Comparison of ENCODE assay signal across 32 cellular contexts in the genomic region with DNA sequence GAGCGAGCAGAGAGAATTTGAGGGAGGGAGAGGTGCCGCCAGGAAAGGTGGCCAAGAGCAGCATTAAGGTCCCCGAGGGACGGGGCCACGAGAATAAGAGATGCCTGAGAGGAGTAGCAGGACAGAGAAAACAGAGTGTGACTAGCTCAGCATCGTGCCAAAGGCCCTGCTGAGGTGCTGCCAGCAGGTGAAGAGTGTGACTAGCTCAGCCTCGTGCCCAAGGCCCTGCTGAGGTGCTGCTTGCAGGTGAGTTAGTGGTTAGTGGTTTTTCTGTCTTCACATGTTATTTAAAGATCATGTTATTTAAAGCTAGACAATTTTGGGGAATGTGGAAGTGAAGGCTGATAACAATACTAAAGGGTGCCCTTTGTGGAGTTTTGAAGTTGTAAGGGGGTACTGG.
"Had no signal": no experiment of that assay in that cellular context is flagged by ENCODE, and none has a peak within 500 bp of the region (broad histone marks: within the 10 kb centered on the region; RNA-seq: fewer than 3 reads in every experiment).

No MANE protein-coding gene starts in this region.

- H3K9me3 ChIP-seq: ascending aorta, breast epithelium, colonic mucosa, esophagus squamous epithelium, gastroesophageal sphincter, heart right ventricle had no signal

- DNase-seq: activated B cell treated with CpG ODN at 0.5 μM for 24 hours; activated CD4-positive, alpha-beta memory T cell treated with anti-CD3 and anti-CD28 coated beads for 36 hours; activated CD4-positive, alpha-beta T cell treated with anti-CD3 and anti-CD28 coated beads for 36 hours; activated CD4-positive, alpha-beta T cell treated with anti-CD3 and anti-CD28 coated beads, Interleukin-2, amount 10 ng/mL, durations not matched to agents 24 days and 14 days; activated CD4-positive, CD25-positive, alpha-beta regulatory T cell treated with anti-CD3 and anti-CD28 coated beads, Interleukin-2, amount 50 U/mL, for 72 hours; activated CD8-positive, alpha-beta memory T cell treated with anti-CD3 and anti-CD28 coated beads, Interleukin-2, amount 10 ng/mL, durations not matched to agents 7 days and 5 days; activated CD8-positive, alpha-beta memory T cell treated with anti-CD3 and anti-CD28 coated beads, Interleukin-2, amount 50 U/mL, for 4 hours; activated CD8-positive, alpha-beta T cell treated with anti-CD3 and anti-CD28 coated beads, Interleukin-2, amount 10 ng/mL, durations not matched to agents 7 days and 5 days; activated gamma-delta T cell; activated naive CD4-positive, alpha-beta T cell; activated naive CD4-positive, alpha-beta T cell treated with anti-CD3 and anti-CD28 coated beads, Interleukin-2, amount 10 ng/mL, durations not matched to agents 7 days and 5 days; activated naive CD8-positive, alpha-beta T cell treated with anti-CD3 and anti-CD28 coated beads, Interleukin-2, amount 10 ng/mL, durations not matched to agents 7 days and 5 days; activated T-cell treated with anti-CD3 and anti-CD28 coated beads, Interleukin-2, amount 50 U/mL, for 1 hour; activated T-cell treated with anti-CD3 and anti-CD28 coated beads, Interleukin-2, amount 50 U/mL, for 72 hours; central memory CD4-positive, alpha-beta T cell; cerebellar nuclear complex; colonic mucosa; effector CD8-positive, alpha-beta T cell; esophagus squamous epithelium; foreskin melanocyte; heart right ventricle; T-helper 17 cell; T1000; WERI-Rb-1 had no signal

- H3K9me3 Mint-ChIP-seq: activated CD4-positive, alpha-beta T cell treated with anti-CD3 and anti-CD28 coated beads, Interleukin-2, amount 10 ng/mL, durations not matched to agents 24 days and 14 days had no signal

- H3K27ac Mint-ChIP-seq: activated B cell treated with CpG ODN at 0.5 μM for 24 hours; activated CD4-positive, alpha-beta memory T cell treated with anti-CD3 and anti-CD28 coated beads for 36 hours; activated CD4-positive, alpha-beta T cell treated with anti-CD3 and anti-CD28 coated beads for 36 hours; activated CD4-positive, alpha-beta T cell treated with anti-CD3 and anti-CD28 coated beads, Interleukin-2, amount 10 ng/mL, durations not matched to agents 24 days and 14 days; activated CD8-positive, alpha-beta memory T cell treated with anti-CD3 and anti-CD28 coated beads, Interleukin-2, amount 10 ng/mL, durations not matched to agents 7 days and 5 days; activated CD8-positive, alpha-beta T cell treated with anti-CD3 and anti-CD28 coated beads, Interleukin-2, amount 10 ng/mL, durations not matched to agents 7 days and 5 days; activated naive CD4-positive, alpha-beta T cell treated with anti-CD3 and anti-CD28 coated beads, Interleukin-2, amount 10 ng/mL, durations not matched to agents 7 days and 5 days; activated naive CD8-positive, alpha-beta T cell treated with anti-CD3 and anti-CD28 coated beads, Interleukin-2, amount 10 ng/mL, durations not matched to agents 7 days and 5 days; activated T-cell treated with anti-CD3 and anti-CD28 coated beads, Interleukin-2, amount 50 U/mL, for 72 hours; T-helper 17 cell; T-helper 2 cell treated with Interferon-gamma antibody and Interleukin-4, amounts not matched to agents 5 μg/mL and 100 μg/mL, for 36 hours had no signal

- ATAC-seq: activated CD4-positive, alpha-beta T cell treated with anti-CD3 and anti-CD28 coated beads for 36 hours; activated CD8-positive, alpha-beta memory T cell treated with anti-CD3 and anti-CD28 coated beads, Interleukin-2, amount 10 ng/mL, durations not matched to agents 7 days and 5 days; activated CD8-positive, alpha-beta T cell treated with anti-CD3 and anti-CD28 coated beads, Interleukin-2, amount 10 ng/mL, durations not matched to agents 7 days and 5 days; activated naive CD4-positive, alpha-beta T cell treated with anti-CD3 and anti-CD28 coated beads, Interleukin-2, amount 50 U/mL, for 72 hours; activated T-cell treated with anti-CD3 and anti-CD28 coated beads, Interleukin-2, amount 50 U/mL, for 72 hours; gastroesophageal sphincter; heart right ventricle; T-helper 17 cell had no signal

- H3K4me1 Mint-ChIP-seq: activated B cell treated with CpG ODN at 0.5 μM for 24 hours; activated CD4-positive, alpha-beta T cell treated with anti-CD3 and anti-CD28 coated beads for 36 hours; activated CD4-positive, alpha-beta T cell treated with anti-CD3 and anti-CD28 coated beads, Interleukin-2, amount 10 ng/mL, durations not matched to agents 24 days and 14 days; activated CD8-positive, alpha-beta memory T cell treated with anti-CD3 and anti-CD28 coated beads, Interleukin-2, amount 10 ng/mL, durations not matched to agents 7 days and 5 days; activated naive CD4-positive, alpha-beta T cell treated with anti-CD3 and anti-CD28 coated beads, Interleukin-2, amount 10 ng/mL, durations not matched to agents 7 days and 5 days; activated naive CD8-positive, alpha-beta T cell treated with anti-CD3 and anti-CD28 coated beads, Interleukin-2, amount 10 ng/mL, durations not matched to agents 7 days and 5 days; T-helper 17 cell had no signal

- H3K36me3 ChIP-seq: ascending aorta, breast epithelium, cardiac muscle cell, colonic mucosa, esophagus squamous epithelium, gastroesophageal sphincter, heart right ventricle, WERI-Rb-1 had no signal

- H3K4me1 ChIP-seq: ascending aorta, breast epithelium, colonic mucosa, gastroesophageal sphincter, heart right ventricle had no signal

- H3K4me3 ChIP-seq: ascending aorta, breast epithelium, cardiac muscle cell, colonic mucosa, esophagus squamous epithelium, gastroesophageal sphincter, heart right ventricle had no signal

- H3K27ac ChIP-seq: ascending aorta, breast epithelium, cardiac muscle cell, colonic mucosa, epithelial cell of prostate, esophagus squamous epithelium, gastroesophageal sphincter, heart right ventricle, WERI-Rb-1 had no signal

- H3K27me3 ChIP-seq: ascending aorta, breast epithelium, cardiac muscle cell, colonic mucosa, esophagus squamous epithelium, gastroesophageal sphincter, heart right ventricle had no signal

- H3K4me3 Mint-ChIP-seq: activated B cell treated with CpG ODN at 0.5 μM for 24 hours; activated CD4-positive, alpha-beta memory T cell treated with anti-CD3 and anti-CD28 coated beads for 36 hours; activated CD4-positive, alpha-beta T cell treated with anti-CD3 and anti-CD28 coated beads for 36 hours; activated CD4-positive, alpha-beta T cell treated with anti-CD3 and anti-CD28 coated beads, Interleukin-2, amount 10 ng/mL, durations not matched to agents 24 days and 14 days; activated CD8-positive, alpha-beta memory T cell treated with anti-CD3 and anti-CD28 coated beads, Interleukin-2, amount 10 ng/mL, durations not matched to agents 7 days and 5 days; activated CD8-positive, alpha-beta T cell treated with anti-CD3 and anti-CD28 coated beads, Interleukin-2, amount 10 ng/mL, durations not matched to agents 7 days and 5 days; activated naive CD4-positive, alpha-beta T cell treated with anti-CD3 and anti-CD28 coated beads, Interleukin-2, amount 10 ng/mL, durations not matched to agents 7 days and 5 days; activated naive CD8-positive, alpha-beta T cell treated with anti-CD3 and anti-CD28 coated beads, Interleukin-2, amount 10 ng/mL, durations not matched to agents 7 days and 5 days; activated T-cell treated with anti-CD3 and anti-CD28 coated beads, Interleukin-2, amount 50 U/mL, for 72 hours; brain; T-helper 17 cell; T-helper 2 cell treated with Interferon-gamma antibody and Interleukin-4, amounts not matched to agents 5 μg/mL and 100 μg/mL, for 36 hours had no signal

- H3K36me3 Mint-ChIP-seq: activated CD4-positive, alpha-beta memory T cell treated with anti-CD3 and anti-CD28 coated beads for 36 hours; activated CD8-positive, alpha-beta memory T cell treated with anti-CD3 and anti-CD28 coated beads, Interleukin-2, amount 10 ng/mL, durations not matched to agents 7 days and 5 days; activated naive CD4-positive, alpha-beta T cell treated with anti-CD3 and anti-CD28 coated beads, Interleukin-2, amount 10 ng/mL, durations not matched to agents 7 days and 5 days; activated naive CD8-positive, alpha-beta T cell treated with anti-CD3 and anti-CD28 coated beads, Interleukin-2, amount 10 ng/mL, durations not matched to agents 7 days and 5 days; brain had no signal

- H3K27me3 Mint-ChIP-seq: activated B cell treated with CpG ODN at 0.5 μM for 24 hours; activated CD4-positive, alpha-beta memory T cell treated with anti-CD3 and anti-CD28 coated beads for 36 hours; activated CD4-positive, alpha-beta T cell treated with anti-CD3 and anti-CD28 coated beads for 36 hours; activated CD4-positive, alpha-beta T cell treated with anti-CD3 and anti-CD28 coated beads, Interleukin-2, amount 10 ng/mL, durations not matched to agents 24 days and 14 days; activated CD8-positive, alpha-beta memory T cell treated with anti-CD3 and anti-CD28 coated beads, Interleukin-2, amount 10 ng/mL, durations not matched to agents 7 days and 5 days; activated naive CD4-positive, alpha-beta T cell treated with anti-CD3 and anti-CD28 coated beads, Interleukin-2, amount 10 ng/mL, durations not matched to agents 7 days and 5 days; activated naive CD8-positive, alpha-beta T cell treated with anti-CD3 and anti-CD28 coated beads, Interleukin-2, amount 10 ng/mL, durations not matched to agents 7 days and 5 days; T-helper 17 cell had no signal
